ENCODE assay signal across 9 cellular contexts in genomic region chr9:94639996-94640376, GRCh38. TPM values are rescaled to one million over a fixed set of nuclear protein-coding genes. Genes with fewer than 3 reads are reported as not detected.
DNase-seq lines count a peak whose midpoint lies in the region; ATAC-seq, FAIRE-seq and TF ChIP-seq lines count a peak whose summit lies in the region.
"Had no signal": no experiment of that assay in that cellular context is flagged by ENCODE, and none has a peak within 500 bp of the region (broad histone marks: within the 10 kb centered on the region; RNA-seq: fewer than 3 reads in every experiment).

No MANE protein-coding gene starts in this region.

- no peak for FAIRE-seq in GM12891 (lab: Jason Lieb, UNC)

- H3K79me2 ChIP-seq in OCI-LY7 (ENCODE audit: insufficient read depth, low read depth, low read length) = no peaks in the 10 kb centered on the region

- H3K27me3 Mint-ChIP-seq in glutamatergic neuron (ENCODE audit: unreplicated experiment) (peaks cover 21% of the 10 kb centered on the region), osteocyte (ENCODE audit: unreplicated experiment) (peaks cover 30% of the 10 kb centered on the region)

- H3K4me2 ChIP-seq in OCI-LY7 (ENCODE audit: low read length) = peak overlapping the region; percentile 11; the same call in 1 of the 2 replicates

- no peaks in the 10 kb centered on the region for H3K36me3 ChIP-seq in OCI-LY7 (ENCODE audit: insufficient read depth, low read length)

- CTCF ChIA-PET in OCI-LY7 (lab: Charles Lee; ENCODE audit: unreplicated experiment) = no interaction called here

- H3K9me2 ChIP-seq in OCI-LY7 (ENCODE audit: insufficient read depth, low read length) = no peaks in the 10 kb centered on the region

- H2AFZ ChIP-seq in OCI-LY7 (ENCODE audit: low read length) = no peak overlapping the region

- ATAC-seq in GM21390 (IDR thresholded peaks at IDR 0.05; ENCODE audit: unreplicated experiment) = no peak

- H3K4me3 Mint-ChIP-seq in glutamatergic neuron (ENCODE audit: unreplicated experiment) (peak overlapping the region; percentile 84), osteocyte (ENCODE audit: unreplicated experiment) (peak overlapping the region; percentile 77)

- no TSS peak for BruUV-seq in OCI-LY7 (replicated peaks; lab: Mats Ljungman, UMichigan)

- peaks cover 3% of the 10 kb centered on the region for H3K9me3 Mint-ChIP-seq in glutamatergic neuron (ENCODE audit: unreplicated experiment)
- no peaks in the 10 kb centered on the region for H3K9me3 Mint-ChIP-seq in osteocyte (ENCODE audit: unreplicated experiment)

- H3K27ac Mint-ChIP-seq in glutamatergic neuron (ENCODE audit: unreplicated experiment) (no peak overlapping the region), osteocyte (ENCODE audit: unreplicated experiment) (no peak overlapping the region)

- peaks cover 2% of the 10 kb centered on the region for H3K4me1 Mint-ChIP-seq in glutamatergic neuron (ENCODE audit: low read depth, unreplicated experiment)
- peaks cover 10% of the 10 kb centered on the region for H3K4me1 Mint-ChIP-seq in osteocyte (ENCODE audit: unreplicated experiment)

- H3K4me3 ChIP-seq in OCI-LY7 (ENCODE audit: low read depth, low read length, poor library complexity, severe bottlenecking) = no peak overlapping the region

- POLR2A ChIA-PET in OCI-LY7 (lab: Charles Lee) = no interaction called here

- TF ChIP-seq CTCF in OCI-LY7 (conservative IDR thresholded peaks at IDR 0.05; ENCODE audit: low read length) (no peak), glutamatergic neuron (IDR thresholded peaks at IDR 0.05; ENCODE audit: partially characterized antibody, unreplicated experiment) (no peak), osteocyte (IDR thresholded peaks at IDR 0.05) (no peak)

- H3K36me3 Mint-ChIP-seq in glutamatergic neuron (ENCODE audit: unreplicated experiment) = peaks cover 8% of the 10 kb centered on the region
- H3K36me3 Mint-ChIP-seq in osteocyte (ENCODE audit: unreplicated experiment) = no peaks in the 10 kb centered on the region

- DNase-seq in DMS53 (lab: John Stamatoyannopoulos, UW) = peak; percentile 78
- no peak for DNase-seq in OCI-LY7 (ENCODE audit: low spot score)
- DNase-seq in glutamatergic neuron = no peak
- DNase-seq in osteocyte (ENCODE audit: extremely low spot score, unreplicated experiment) = no peak
- DNase-seq in AG20443 (ENCODE audit: low spot score) = no peak
- no peak for DNase-seq in GM12891 (ENCODE audit: insufficient read length, low spot score)
- no peak for DNase-seq in AG08395 (ENCODE audit: low spot score)
- DNase-seq: NCI-H2081 had no signal

- intact Hi-C loops in OCI-LY7 (cut with micrococcal nuclease; ENCODE audit: unreplicated experiment) = no loop called here

- TF ChIP-seq POLR2A in GM12891 (IDR thresholded peaks at IDR 0.05; ENCODE audit: low read depth, low read length) = no peak

- H3K4me1 ChIP-seq in OCI-LY7 (ENCODE audit: insufficient read depth, low read length, poor library complexity, severe bottlenecking) = no peaks in the 10 kb centered on the region

- no peaks in the 10 kb centered on the region for H4K20me1 ChIP-seq in OCI-LY7 (ENCODE audit: insufficient read depth, low read length)

- H3K9me3 ChIP-seq in OCI-LY7 (ENCODE audit: low read length) = no peaks in the 10 kb centered on the region

- no peak overlapping the region for H3K27ac ChIP-seq in OCI-LY7 (ENCODE audit: low read depth, low read length, poor library complexity, severe bottlenecking)

TF ChIP-seq in GM12891, 5 proteins besides CTCF, POLR2A, EP300 and RAD21:
- no peak for TF ChIP-seq SPI1 (IDR thresholded peaks at IDR 0.05; ENCODE audit: low read depth, low read length)
- no peak for TF ChIP-seq POU2F2 (IDR thresholded peaks at IDR 0.05; ENCODE audit: low read depth, low read length)
- TF ChIP-seq POLR2AphosphoS5 (IDR thresholded peaks at IDR 0.05; ENCODE audit: low read depth, low read length) = no peak
- no peak for TF ChIP-seq PAX5 (IDR thresholded peaks at IDR 0.05; ENCODE audit: insufficient read depth, low read length, severe bottlenecking)
- no peak for TF ChIP-seq TAF1 (IDR thresholded peaks at IDR 0.05; ENCODE audit: low read depth, low read length)

RNA-seq across cellular contexts. Expression of gene FBP1, which starts 0.7 kb away (rescaled TPM):
- 70.0 and 79.1 TPM in 2 replicates for total RNA-seq in OCI-LY7 (2014; rRNA removed; shearing (Covaris generic))
- total RNA-seq in OCI-LY7 (2022) (63.9 and 94.1 TPM in 2 replicates), glutamatergic neuron (ENCODE audit: unreplicated experiment) (not detected), osteocyte (not detected in 2 replicates)
- polyA plus RNA-seq in GM12891 (2012; ENCODE audit: low read depth, missing spikeins) = 0.64 TPM

RNA-seq across cellular contexts. Expression of gene FBP2, which starts 46.4 kb away (rescaled TPM):
- not detected in 2 replicates for total RNA-seq in OCI-LY7 (2014; rRNA removed; shearing (Covaris generic))
- total RNA-seq in OCI-LY7 (2022) (not detected in 2 replicates), glutamatergic neuron (ENCODE audit: unreplicated experiment) (not detected), osteocyte (not detected in 2 replicates)
- not detected for polyA plus RNA-seq in GM12891 (2012; ENCODE audit: low read depth, missing spikeins)

Comparison
In these comparisons a context has a peak if more than half of its experiments do, and no peak if none do; other contexts are left out.
1. RNA of gene FBP1, which starts 0.7 kb away (total RNA-seq): 63.9 to 94.1 TPM in OCI-LY7; not detected in osteocyte and not detected in glutamatergic neuron (single experiment); every median in the first group is over 10 times any median in the second.